ENCODE assay signal across 8 cellular contexts in the genomic region with DNA sequence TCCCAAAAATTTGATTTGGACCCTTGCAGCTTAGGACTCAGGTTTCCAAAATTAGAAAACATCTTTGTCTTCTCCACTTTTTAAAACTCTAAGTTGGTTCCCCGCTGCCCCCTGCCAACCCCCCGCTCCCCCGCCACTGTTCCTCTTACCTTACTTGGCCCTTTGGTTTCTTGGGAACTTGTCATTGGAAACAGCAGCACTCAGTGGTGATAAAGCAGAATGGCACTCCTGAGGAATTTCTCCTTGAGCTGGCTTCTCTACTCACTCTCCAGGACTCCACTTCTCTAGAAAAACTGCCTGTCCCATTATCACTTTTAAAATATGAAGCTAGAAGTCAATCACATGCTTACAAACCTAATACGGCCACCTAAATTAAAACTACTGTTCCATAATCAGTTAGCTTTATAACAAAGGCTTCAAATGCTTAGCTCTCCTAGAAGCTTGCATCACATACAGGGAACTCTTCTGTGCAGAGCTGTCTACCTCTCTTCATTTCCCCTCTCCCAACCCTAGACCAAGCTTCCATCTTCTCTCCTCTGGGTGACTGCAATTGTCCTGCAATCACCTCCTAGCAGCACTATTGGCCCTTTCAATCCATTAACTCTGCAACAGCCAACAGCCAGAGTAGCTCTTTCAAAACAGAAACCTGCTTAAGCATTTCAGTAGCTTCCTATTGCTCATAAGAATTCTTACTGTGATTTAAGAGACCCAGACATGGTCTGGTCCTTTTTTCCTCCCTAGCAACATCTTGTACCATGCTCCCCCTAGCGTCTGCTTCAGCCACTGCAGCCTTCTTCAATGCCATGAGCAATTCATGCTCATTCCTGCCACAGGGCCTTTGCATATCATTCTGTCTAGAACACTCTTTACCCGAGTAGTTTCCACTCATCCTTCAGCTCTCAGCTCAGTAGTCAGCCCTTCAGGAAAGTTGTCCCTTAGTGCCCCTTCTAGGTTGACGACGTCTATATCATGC. TPM values are rescaled to one million over a fixed set of nuclear protein-coding genes. Genes with fewer than 3 reads are reported as not detected.
DNase-seq lines count a peak whose midpoint lies in the region; ATAC-seq and TF ChIP-seq lines count a peak whose summit lies in the region.

No MANE protein-coding gene starts in this region.

- TF ChIP-seq CTCF in SU-DHL-6 (IDR thresholded peaks at IDR 0.05; ENCODE audit: insufficient read depth, low read length, poor library complexity, severe bottlenecking) = peak; percentile 66
- TF ChIP-seq CTCF in left ventricle myocardium inferior (IDR thresholded peaks at IDR 0.05; ENCODE audit: borderline replicate concordance) = peak; percentile 71

- H3K9me2 ChIP-seq in Karpas-422 (replicated peaks; ENCODE audit: insufficient read depth, low read length) (no peaks in the 10 kb centered on the region), SU-DHL-6 (replicated peaks; ENCODE audit: insufficient read depth, low read length) (no peaks in the 10 kb centered on the region)

- H3K4me3 ChIP-seq in Karpas-422 (ENCODE audit: low read length) = no peak overlapping the region
- H3K4me3 ChIP-seq in SU-DHL-6 (ENCODE audit: insufficient read depth, low read length, poor library complexity, severe bottlenecking) = no peak overlapping the region
- H3K4me3 ChIP-seq in adipocyte (ENCODE audit: low read length) = no peak overlapping the region
- H3K4me3 ChIP-seq in left ventricle myocardium inferior = no peak overlapping the region

- H3K9ac ChIP-seq in Karpas-422 (ENCODE audit: low read length) (no peak overlapping the region), SU-DHL-6 (ENCODE audit: low read length) (no peak overlapping the region), adipocyte (ENCODE audit: low read length) (no peak overlapping the region)

- H3K27ac ChIP-seq in Karpas-422 (ENCODE audit: low read length) (no peak overlapping the region), SU-DHL-6 (ENCODE audit: low read depth, low read length) (no peak overlapping the region), left ventricle myocardium inferior (replicated peaks) (no peak overlapping the region)

- no peaks in the 10 kb centered on the region for H3K36me3 ChIP-seq in Karpas-422 (ENCODE audit: insufficient read depth, low read length)
- no peaks in the 10 kb centered on the region for H3K36me3 ChIP-seq in SU-DHL-6 (ENCODE audit: low read length)
- no peaks in the 10 kb centered on the region for H3K36me3 ChIP-seq in adipocyte (ENCODE audit: control insufficient read depth, insufficient read depth, low read length, severe bottlenecking)
- H3K36me3 ChIP-seq in left ventricle myocardium inferior = no peaks in the 10 kb centered on the region

- H3K4me2 ChIP-seq in Karpas-422 (ENCODE audit: low read depth, low read length, poor library complexity, severe bottlenecking) (no peak overlapping the region), SU-DHL-6 (ENCODE audit: low read depth, low read length, poor library complexity, severe bottlenecking) (no peak overlapping the region)

- intact Hi-C loops in left ventricle myocardium inferior (cut with micrococcal nuclease) = loop anchor here (5.0 kb wide), 1 partner anchor 293 kb away; no protein-coding TSS in a partner anchor

- ATAC-seq in GM21717 (IDR thresholded peaks at IDR 0.05; ENCODE audit: unreplicated experiment) = peak; percentile 86

- H3K9me3 ChIP-seq in Karpas-422 (ENCODE audit: low read length) = no peaks in the 10 kb centered on the region
- no peaks in the 10 kb centered on the region for H3K9me3 ChIP-seq in SU-DHL-6 (ENCODE audit: insufficient read depth, low read length)
- H3K9me3 ChIP-seq in adipocyte (ENCODE audit: control insufficient read depth, low read length) = no peaks in the 10 kb centered on the region
- no peaks in the 10 kb centered on the region for H3K9me3 ChIP-seq in left ventricle myocardium inferior (replicated peaks)

- H4K20me1 ChIP-seq in Karpas-422 (ENCODE audit: insufficient read depth, low read depth, low read length) = no peaks in the 10 kb centered on the region
- no peaks in the 10 kb centered on the region for H4K20me1 ChIP-seq in SU-DHL-6 (ENCODE audit: low read depth, low read length)

- no peaks in the 10 kb centered on the region for H3K27me3 ChIP-seq in Karpas-422 (ENCODE audit: low read length)
- H3K27me3 ChIP-seq in SU-DHL-6 (ENCODE audit: low read length) = no peaks in the 10 kb centered on the region
- H3K27me3 ChIP-seq in adipocyte (replicated peaks; ENCODE audit: control insufficient read depth, insufficient read depth, low read length) = no peaks in the 10 kb centered on the region
- H3K27me3 ChIP-seq in left ventricle myocardium inferior (ENCODE audit: low read depth) = no peaks in the 10 kb centered on the region

- H3K79me2 ChIP-seq in Karpas-422 (ENCODE audit: low read length) (no peaks in the 10 kb centered on the region), SU-DHL-6 (ENCODE audit: insufficient read depth, low read length) (no peaks in the 10 kb centered on the region)

- in situ Hi-C loops in G401 (cut with HindIII; ENCODE audit: low sequenced_read_pairs) = no loop called here

- H3K4me1 ChIP-seq in Karpas-422 (ENCODE audit: low read length) = no peaks in the 10 kb centered on the region; the same call in 1 of the 2 replicates
- peaks cover 14% of the 10 kb centered on the region for H3K4me1 ChIP-seq in adipocyte (ENCODE audit: control insufficient read depth, insufficient read depth, low read length)
- H3K4me1 ChIP-seq in left ventricle myocardium inferior = no peaks in the 10 kb centered on the region

- H2AFZ ChIP-seq in Karpas-422 (ENCODE audit: low read length) (no peak overlapping the region), SU-DHL-6 (ENCODE audit: low read depth, low read length, severe bottlenecking) (no peak overlapping the region)

- DNase-seq in G401 (ENCODE audit: low spot score) (peak; percentile 66), Karpas-422 (peak; percentile 90), adipocyte (ENCODE audit: low read depth) (peak; percentile 85), left ventricle myocardium inferior (peak; percentile 61), renal cortical epithelial cell (ENCODE audit: low read depth) (peak; percentile 77), middle frontal gyrus (ENCODE audit: extremely low spot score, low spot score) (no peak)

- H3F3A ChIP-seq in SU-DHL-6 (ENCODE audit: insufficient read depth) = no peaks in the 10 kb centered on the region

RNA-seq across cellular contexts. Expression of gene PLEKHM3, which starts 15.2 kb away (rescaled TPM):
- 22.6 and 25.8 TPM in 2 replicates for total RNA-seq in G401 (2014; rRNA removed; shearing (Covaris generic))
- total RNA-seq in Karpas-422 (2014; rRNA removed; shearing (Covaris generic); ENCODE audit: low replicate concordance) = 19.7 and 19.9 TPM in 2 replicates
- total RNA-seq in left ventricle myocardium inferior = 12.9 TPM
- 10.8 and 14.8 TPM in 2 replicates for total RNA-seq in renal cortical epithelial cell
